ENCODE assay signal across 13 cellular contexts in the genomic region with DNA sequence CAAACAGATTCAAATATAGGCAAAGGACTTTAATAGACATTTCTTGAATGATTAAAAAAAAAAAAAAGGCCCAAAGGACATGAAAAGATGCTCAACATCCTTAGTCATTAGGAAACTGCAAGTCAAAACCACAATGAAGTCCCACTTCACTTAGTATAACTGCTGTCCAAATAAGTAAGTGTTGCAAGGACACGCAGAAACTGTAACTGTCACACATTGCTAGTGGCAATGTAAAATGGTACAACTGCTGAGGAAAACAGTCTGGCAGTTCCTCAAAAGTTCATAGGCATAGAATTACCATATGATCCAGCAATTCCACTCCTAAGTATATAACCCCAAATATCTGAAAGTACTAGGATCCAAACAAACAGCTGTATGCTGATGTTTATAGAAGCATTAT.
DNase-seq lines count a peak whose midpoint lies in the region; ATAC-seq and TF ChIP-seq lines count a peak whose summit lies in the region.
"Had no signal": no experiment of that assay in that cellular context is flagged by ENCODE, and none has a peak within 500 bp of the region (broad histone marks: within the 10 kb centered on the region; RNA-seq: fewer than 3 reads in every experiment).

No MANE protein-coding gene starts in this region.

- H3K4me3 Mint-ChIP-seq in activated T-helper 2 cell treated with anti-CD3 and anti-CD28 coated beads, Interferon-gamma antibody, Interleukin-2, Interleukin-4, amounts not matched to agents 10 μg/mL and 5 μg/mL and 100 μg/mL, durations not matched to agents 14 hours and 24 hours and 36 hours (ENCODE audit: low read depth): no peak overlapping the region
- no peak overlapping the region for H3K4me3 Mint-ChIP-seq in glutamatergic neuron (ENCODE audit: unreplicated experiment)
- H3K4me3 Mint-ChIP-seq: activated naive CD4-positive, alpha-beta T cell treated with anti-CD3 and anti-CD28 coated beads, Interleukin-2, amount 10 ng/mL, durations not matched to agents 7 days and 5 days; CD4-positive, alpha-beta T cell had no signal

- peaks cover 24% of the 10 kb centered on the region for H3K4me1 Mint-ChIP-seq in activated T-helper 2 cell treated with anti-CD3 and anti-CD28 coated beads, Interferon-gamma antibody, Interleukin-2, Interleukin-4, amounts not matched to agents 10 μg/mL and 5 μg/mL and 100 μg/mL, durations not matched to agents 14 hours and 24 hours and 36 hours (ENCODE audit: low read depth)
- no peaks in the 10 kb centered on the region for H3K4me1 Mint-ChIP-seq in glutamatergic neuron (ENCODE audit: low read depth, unreplicated experiment)

- peak; percentile 13 for DNase-seq in SIG-M5 (lab: John Stamatoyannopoulos, UW)
- no peak for DNase-seq in NCI-H1092 treated with DMSO at 0.1 percent for 48 hours (lab: John Stamatoyannopoulos, UW)
- no peak for DNase-seq in activated T-helper 2 cell treated with anti-CD3 and anti-CD28 coated beads, Interferon-gamma antibody, Interleukin-2, Interleukin-4, amounts not matched to agents 10 μg/mL and 5 μg/mL and 100 μg/mL, durations not matched to agents 14 hours and 24 hours and 36 hours (ENCODE audit: low spot score)
- DNase-seq in effector CD4-positive, alpha-beta T cell: no peak
- DNase-seq in glutamatergic neuron: no peak
- DNase-seq: activated naive CD4-positive, alpha-beta T cell treated with anti-CD3 and anti-CD28 coated beads, Interleukin-2, amount 10 ng/mL, durations not matched to agents 7 days and 5 days; CD4-positive, alpha-beta T cell; MM.1S; stimulated activated CD4-positive, alpha-beta T cell treated with anti-CD3 and anti-CD28 coated beads, Interleukin-4, amount 100 ng/mL, for 4 hours; upper lobe of left lung had no signal

- H3K36me3 Mint-ChIP-seq in activated T-helper 2 cell treated with anti-CD3 and anti-CD28 coated beads, Interferon-gamma antibody, Interleukin-2, Interleukin-4, amounts not matched to agents 10 μg/mL and 5 μg/mL and 100 μg/mL, durations not matched to agents 14 hours and 24 hours and 36 hours (ENCODE audit: low read depth): peaks cover 54% of the 10 kb centered on the region
- peaks cover 11% of the 10 kb centered on the region for H3K36me3 Mint-ChIP-seq in glutamatergic neuron (ENCODE audit: unreplicated experiment)

- no peak for TF ChIP-seq CTCF in glutamatergic neuron (IDR thresholded peaks at IDR 0.05; ENCODE audit: partially characterized antibody, unreplicated experiment)

- H3K27me3 Mint-ChIP-seq in activated T-helper 2 cell treated with anti-CD3 and anti-CD28 coated beads, Interferon-gamma antibody, Interleukin-2, Interleukin-4, amounts not matched to agents 10 μg/mL and 5 μg/mL and 100 μg/mL, durations not matched to agents 14 hours and 24 hours and 36 hours (ENCODE audit: low read depth): no peaks in the 10 kb centered on the region
- H3K27me3 Mint-ChIP-seq in glutamatergic neuron (ENCODE audit: unreplicated experiment): no peaks in the 10 kb centered on the region
- H3K27me3 Mint-ChIP-seq: activated naive CD4-positive, alpha-beta T cell treated with anti-CD3 and anti-CD28 coated beads, Interleukin-2, amount 10 ng/mL, durations not matched to agents 7 days and 5 days; CD4-positive, alpha-beta T cell had no signal

- peaks cover 25% of the 10 kb centered on the region for H3K9me3 Mint-ChIP-seq in activated T-helper 2 cell treated with anti-CD3 and anti-CD28 coated beads, Interferon-gamma antibody, Interleukin-2, Interleukin-4, amounts not matched to agents 10 μg/mL and 5 μg/mL and 100 μg/mL, durations not matched to agents 14 hours and 24 hours and 36 hours
- H3K9me3 Mint-ChIP-seq in glutamatergic neuron (ENCODE audit: unreplicated experiment): no peaks in the 10 kb centered on the region
- H3K9me3 Mint-ChIP-seq: activated naive CD4-positive, alpha-beta T cell treated with anti-CD3 and anti-CD28 coated beads, Interleukin-2, amount 10 ng/mL, durations not matched to agents 7 days and 5 days had no signal

- intact Hi-C loops in activated T-helper 2 cell treated with anti-CD3 and anti-CD28 coated beads, Interferon-gamma antibody, Interleukin-2, Interleukin-4, amounts not matched to agents 10 μg/mL and 5 μg/mL and 100 μg/mL, durations not matched to agents 14 hours and 24 hours and 36 hours (cut with micrococcal nuclease): no loop called here

- ATAC-seq in GM18511 (IDR thresholded peaks at IDR 0.05; ENCODE audit: unreplicated experiment): peak; percentile 94
- ATAC-seq in GM21390 (IDR thresholded peaks at IDR 0.05; ENCODE audit: unreplicated experiment): peak; percentile 98
- ATAC-seq in HG03103 (IDR thresholded peaks at IDR 0.05; ENCODE audit: low read depth, unreplicated experiment): peak; percentile 95

- H3K27ac Mint-ChIP-seq in activated T-helper 2 cell treated with anti-CD3 and anti-CD28 coated beads, Interferon-gamma antibody, Interleukin-2, Interleukin-4, amounts not matched to agents 10 μg/mL and 5 μg/mL and 100 μg/mL, durations not matched to agents 14 hours and 24 hours and 36 hours: no peak overlapping the region
- no peak overlapping the region for H3K27ac Mint-ChIP-seq in glutamatergic neuron (ENCODE audit: unreplicated experiment)
- H3K27ac Mint-ChIP-seq: activated naive CD4-positive, alpha-beta T cell treated with anti-CD3 and anti-CD28 coated beads, Interleukin-2, amount 10 ng/mL, durations not matched to agents 7 days and 5 days; CD4-positive, alpha-beta T cell had no signal
